17 cellular contexts compared by ENCODE assay signal in genomic region chr22:20038574-20038973, GRCh38. TPM values are rescaled to one million over a fixed set of nuclear protein-coding genes. Genes with fewer than 3 reads are reported as not detected.
DNase-seq lines count a peak whose midpoint lies in the region; ATAC-seq, FAIRE-seq and TF ChIP-seq lines count a peak whose summit lies in the region.
"Had no signal": no experiment of that assay in that cellular context is flagged by ENCODE, and none has a peak within 500 bp of the region (broad histone marks: within the 10 kb centered on the region; RNA-seq: fewer than 3 reads in every experiment).

No MANE protein-coding gene starts in this region.

- RAD21 ChIA-PET in GM12878 (lab: Charles Lee; ENCODE audit: unreplicated experiment): no interaction called here

- H3K4me1 ChIP-seq in Karpas-422 (ENCODE audit: low read length) (peaks cover 41% of the 10 kb centered on the region), GM12878 (ENCODE audit: control insufficient read depth, insufficient read depth, low read length) (peaks cover 39% of the 10 kb centered on the region)
- H3K4me1 ChIP-seq: Caco-2 had no signal

- FAIRE-seq in GM12878 (lab: Jason Lieb, UNC): no peak
- FAIRE-seq: H54 had no signal

- H3K4me3 Mint-ChIP-seq in stimulated activated memory B cell treated with anti-CD40 and anti-IgM and Interleukin-4, amounts not matched to agents 10 μg/mL and 1 μg/mL and 100 μg/mL, for 72 hours: no peak overlapping the region
- H3K4me3 Mint-ChIP-seq in CD4-positive, alpha-beta T cell: no peak overlapping the region
- H3K4me3 Mint-ChIP-seq: CD8-positive, alpha-beta memory T cell had no signal

- ATAC-seq in GM12878: no peak
- no peak for ATAC-seq in stimulated activated memory B cell treated with anti-CD40 and anti-IgM and Interleukin-4, amounts not matched to agents 10 μg/mL and 1 μg/mL and 100 μg/mL, for 72 hours
- ATAC-seq in CD4-positive, alpha-beta T cell (ENCODE audit: poor library complexity): no peak
- ATAC-seq: HCT116 had no signal

- H3K27ac ChIP-seq in Karpas-422 (ENCODE audit: low read length): 0 out of 2 replicates have a peak overlapping the region, but pooled peaks have one; percentile 97
- no peak overlapping the region for H3K27ac ChIP-seq in GM12878 (ENCODE audit: control insufficient read depth, insufficient read depth)
- peak overlapping the region in 55 of 59 donors; percentile 32 to 95 (median 80) for H3K27ac ChIP-seq in dorsolateral prefrontal cortex
- no peak overlapping the region for H3K27ac ChIP-seq in CD4-positive, alpha-beta T cell (ENCODE audit: low read depth, low read length)
- H3K27ac ChIP-seq: GM23248, HL-60 had no signal

- DNase-seq in Karpas-422 (no peak), GM12878 (ENCODE audit: low read depth, low spot score) (no peak), dorsolateral prefrontal cortex (no peak), erythroblast (lab: John Stamatoyannopoulos, UW) (no peak), NCI-H1694 (lab: John Stamatoyannopoulos, UW) (no peak), NCI-H526 (lab: John Stamatoyannopoulos, UW) (no peak)
- DNase-seq in CD4-positive, alpha-beta T cell: no peak
- DNase-seq: ACHN; Caco-2; CD8-positive, alpha-beta memory T cell; DND-41; GDM1; GM23248 had no signal

- H3K4me1 Mint-ChIP-seq in stimulated activated memory B cell treated with anti-CD40 and anti-IgM and Interleukin-4, amounts not matched to agents 10 μg/mL and 1 μg/mL and 100 μg/mL, for 72 hours: peaks cover 49% of the 10 kb centered on the region
- peaks cover 17% of the 10 kb centered on the region for H3K4me1 Mint-ChIP-seq in CD4-positive, alpha-beta T cell (ENCODE audit: low read depth)

- no peaks in the 10 kb centered on the region for H3K27me3 Mint-ChIP-seq in stimulated activated memory B cell treated with anti-CD40 and anti-IgM and Interleukin-4, amounts not matched to agents 10 μg/mL and 1 μg/mL and 100 μg/mL, for 72 hours
- H3K27me3 Mint-ChIP-seq in CD4-positive, alpha-beta T cell: no peaks in the 10 kb centered on the region
- H3K27me3 Mint-ChIP-seq: CD8-positive, alpha-beta memory T cell had no signal

- H3K9ac ChIP-seq in Karpas-422 (ENCODE audit: low read length) (no peak overlapping the region), GM12878 (ENCODE audit: control insufficient read depth, insufficient read depth, low read length) (no peak overlapping the region)
- H3K9ac ChIP-seq: GM23248 had no signal

- SMC1A ChIA-PET in GM12878 (lab: Charles Lee; ENCODE audit: uncharacterized antibody, unreplicated experiment): no interaction called here

- H3K79me2 ChIP-seq in Karpas-422 (ENCODE audit: low read length) (peaks cover 22% of the 10 kb centered on the region), GM12878 (ENCODE audit: control insufficient read depth, insufficient read depth, low read length) (no peaks in the 10 kb centered on the region)

- POLR2A ChIA-PET in GM12878 (lab: Charles Lee): no interaction called here
- POLR2A ChIA-PET in CD4-positive, alpha-beta T cell (lab: Charles Lee): no interaction called here

- no peak overlapping the region for H3K4me3 ChIP-seq in Karpas-422 (ENCODE audit: low read length)
- no peak overlapping the region for H3K4me3 ChIP-seq in GM12878
- H3K4me3 ChIP-seq in dorsolateral prefrontal cortex: peak overlapping the region in 2 of 59 donors; percentile 13 to 21
- H3K4me3 ChIP-seq: GM23248 had no signal

- TF ChIP-seq POLR2A in GM12878 (IDR thresholded peaks at IDR 0.05; ENCODE audit: low read depth, low read length) (0 out of 2 replicates have a peak, but pooled peaks have one; percentile 23), erythroblast (IDR thresholded peaks at IDR 0.05; ENCODE audit: low read length) (no peak)

- peaks cover 22% of the 10 kb centered on the region for H3K36me3 ChIP-seq in Karpas-422 (ENCODE audit: insufficient read depth, low read length)
- H3K36me3 ChIP-seq in GM12878 (ENCODE audit: control insufficient read depth in 2 of 2, insufficient read depth in 2 of 2, low read length in 1 of 2): peaks cover 0 to 6% of the 10 kb centered on the region in 2 experiments; a peak in 2 of 4 replicates

- TF ChIP-seq CTCF in GM12878 (IDR thresholded peaks at IDR 0.05 in 2 of 3, conservative IDR thresholded peaks at IDR 0.05 in 1 of 3; ENCODE audit: control insufficient read depth in 2 of 3, extremely low read depth in 1 of 3, insufficient read depth in 1 of 3, low read depth in 3 of 3, low read length in 3 of 3) (no peak), dorsolateral prefrontal cortex (IDR thresholded peaks at IDR 0.05 in 54 of 56, conservative IDR thresholded peaks at IDR 0.05 in 2 of 56; ENCODE audit: low read depth in 1 of 56, partially characterized antibody in 56 of 56) (peak in 8 of 56 donors; percentile 1 to 29 (median 8))
- TF ChIP-seq CTCF in CD4-positive, alpha-beta T cell (IDR thresholded peaks at IDR 0.05): no peak

- H3K9me3 ChIP-seq in Karpas-422 (ENCODE audit: low read length): no peaks in the 10 kb centered on the region
- H3K9me3 ChIP-seq in GM12878 (replicated peaks; ENCODE audit: control insufficient read depth, insufficient read depth, low read length): peaks cover 6% of the 10 kb centered on the region; the same call in 2 of the 3 replicates
- H3K9me3 ChIP-seq in CD4-positive, alpha-beta T cell (ENCODE audit: control insufficient read depth, low read length): no peaks in the 10 kb centered on the region
- H3K9me3 ChIP-seq: Caco-2 had no signal

- CTCF ChIA-PET in GM12878 (lab: Yijun Ruan, JAX): no interaction called here
- CTCF ChIA-PET in CD4-positive, alpha-beta T cell (lab: Charles Lee): no interaction called here

- no TSS peak for BruUV-seq in GM12878 (replicated peaks; lab: Mats Ljungman, UMichigan)

- H3K27me3 ChIP-seq in Karpas-422 (ENCODE audit: low read length): no peaks in the 10 kb centered on the region
- no peaks in the 10 kb centered on the region for H3K27me3 ChIP-seq in GM12878 (replicated peaks in 1 of 2; ENCODE audit: control insufficient read depth in 2 of 2, insufficient read depth in 2 of 2, low read length in 1 of 2)
- H3K27me3 ChIP-seq in dorsolateral prefrontal cortex: no peaks in the 10 kb centered on the region
- no peaks in the 10 kb centered on the region for H3K27me3 ChIP-seq in CD4-positive, alpha-beta T cell (ENCODE audit: control insufficient read depth, insufficient read depth, low read length)

- no peak overlapping the region for H3K4me2 ChIP-seq in Karpas-422 (ENCODE audit: low read depth, low read length, poor library complexity, severe bottlenecking)
- H3K4me2 ChIP-seq in GM12878 (ENCODE audit: control insufficient read depth, insufficient read depth): no peak overlapping the region

- H2AFZ ChIP-seq in Karpas-422 (ENCODE audit: low read length) (no peak overlapping the region), GM12878 (ENCODE audit: control insufficient read depth, low read depth, low read length) (no peak overlapping the region)
- H2AFZ ChIP-seq: GM23248 had no signal

- no peaks in the 10 kb centered on the region for H3K9me2 ChIP-seq in Karpas-422 (replicated peaks; ENCODE audit: insufficient read depth, low read length)

- in situ Hi-C loops in GM12878 (cut with MboI): no loop called here

- H3K36me3 Mint-ChIP-seq in stimulated activated memory B cell treated with anti-CD40 and anti-IgM and Interleukin-4, amounts not matched to agents 10 μg/mL and 1 μg/mL and 100 μg/mL, for 72 hours: peaks cover 35% of the 10 kb centered on the region
- peaks cover 43% of the 10 kb centered on the region for H3K36me3 Mint-ChIP-seq in CD4-positive, alpha-beta T cell (ENCODE audit: low read depth)

- peaks cover 5% of the 10 kb centered on the region for H3K9me3 Mint-ChIP-seq in stimulated activated memory B cell treated with anti-CD40 and anti-IgM and Interleukin-4, amounts not matched to agents 10 μg/mL and 1 μg/mL and 100 μg/mL, for 72 hours
- no peaks in the 10 kb centered on the region for H3K9me3 Mint-ChIP-seq in CD4-positive, alpha-beta T cell
- H3K9me3 Mint-ChIP-seq: CD8-positive, alpha-beta memory T cell had no signal

- no peaks in the 10 kb centered on the region for H4K20me1 ChIP-seq in Karpas-422 (ENCODE audit: insufficient read depth, low read depth, low read length)
- no peaks in the 10 kb centered on the region for H4K20me1 ChIP-seq in GM12878 (ENCODE audit: control insufficient read depth, insufficient read depth)

- intact Hi-C loops in GM12878 (cut with micrococcal nuclease; ENCODE audit: unreplicated experiment) (no loop called here), dorsolateral prefrontal cortex (cut with DNase I) (loop anchor here in 1 of 2 donors (1.0 kb wide), 1 partner anchor 68 kb away; no protein-coding TSS in a partner anchor)
- intact Hi-C loops in CD4-positive, alpha-beta T cell (cut with DNase I, micrococcal nuclease): no loop called here

- 95% methylated on average over 7 of the region's 7 CpGs for WGBS in GM12878 (ENCODE audit: insufficient coverage, insufficient replicate concordance, low lambda C conversion rate, missing lambda C conversion rate)

- TF ChIP-seq RAD21 in GM12878 (IDR thresholded peaks at IDR 0.05; ENCODE audit: insufficient read depth, low read depth, low read length): no peak

- no peak for TF ChIP-seq EP300 in GM12878 (IDR thresholded peaks at IDR 0.05; ENCODE audit: borderline replicate concordance in 1 of 2, control insufficient read depth in 1 of 2, low read depth in 2 of 2, low read length in 2 of 2)

- peak overlapping the region; percentile 80 for H3K27ac Mint-ChIP-seq in stimulated activated memory B cell treated with anti-CD40 and anti-IgM and Interleukin-4, amounts not matched to agents 10 μg/mL and 1 μg/mL and 100 μg/mL, for 72 hours
- H3K27ac Mint-ChIP-seq in CD4-positive, alpha-beta T cell: no peak overlapping the region

RNA-seq across cellular contexts. Expression of gene TANGO2, which starts 17.7 kb away (rescaled TPM):
- 36.8 and 39.0 TPM in 2 replicates for total RNA-seq in Karpas-422 (2014; rRNA removed; shearing (Covaris generic); ENCODE audit: low replicate concordance)
- 42.1 and 46.9 TPM in 2 replicates for total RNA-seq in GM12878 (2013; cell fraction: nucleolus; rRNA removed)
- total RNA-seq in GM12878 (2014; rRNA removed) (24.2 and 25.6 TPM in 2 replicates), GM12878 (2014; rRNA removed; fragmentation: Illumina TruSeq; extraction: Trizol) (14.2 and 17.5 TPM in 2 replicates), GM12878 (2021) (19.4 and 22.2 TPM in 2 replicates), dorsolateral prefrontal cortex (10 to 100 TPM; 45.5 to 81.1 (median 59.7) TPM)
- polyA plus RNA-seq in GM12878 (2011; ENCODE audit: low read depth): 14.8 TPM
- polyA plus RNA-seq in GM12878 (2011; rRNA removed) (9.7 and 21.0 TPM in 2 replicates), GM12878 (2014; fragmentation: Illumina TruSeq; extraction: Trizol) (11.6 and 19.8 TPM in 2 replicates), GM12878 (2014; fragmentation: Nextera tagmentation; extraction: Ambion mirVana) (1 to 10 TPM; 4.0 to 5.0 TPM), GM12878 (2014; rRNA removed) (23.1 and 26.7 TPM in 2 replicates), GM12878 (2016; fragmentation: Nextera tagmentation; extraction: Ambion mirVana) (10 to 100 TPM; 20.8 to 24.8 TPM)
- polyA plus RNA-seq in GM12878 (2011; cell fraction: cytosol; rRNA removed): 27.8 and 38.8 TPM in 2 replicates
- polyA plus RNA-seq in GM12878 (2011; cell fraction: nucleus; rRNA removed): 28.8 and 31.0 TPM in 2 replicates
- polyA plus RNA-seq in GM12878 (2012): 14.9 and 15.9 TPM in 2 replicates
- polyA minus RNA-seq in GM12878 (2011; rRNA and poly(A)+ RNA removed): 40.0 and 50.8 TPM in 2 replicates
- 9.4 and 9.5 TPM in 2 replicates for polyA minus RNA-seq in GM12878 (2011; cell fraction: cytosol; rRNA and poly(A)+ RNA removed)
- polyA minus RNA-seq in GM12878 (2011; cell fraction: nucleus; rRNA and poly(A)+ RNA removed): 7.4 and 13.3 TPM in 2 replicates
- total RNA-seq in CD4-positive, alpha-beta T cell: 10 to 100 TPM; 10.3 to 10.5 TPM

RNA-seq across cellular contexts. Expression of gene ARVCF, which starts 22.0 kb away (rescaled TPM):
- 4.3 and 13.7 TPM in 2 replicates for total RNA-seq in Karpas-422 (2014; rRNA removed; shearing (Covaris generic); ENCODE audit: low replicate concordance)
- total RNA-seq in GM12878 (2013; cell fraction: nucleolus; rRNA removed): 0.76 and 0.92 TPM in 2 replicates
- total RNA-seq in GM12878 (2014; rRNA removed): 0.44 and 1.0 TPM in 2 replicates
- total RNA-seq in GM12878 (2014; rRNA removed; fragmentation: Illumina TruSeq; extraction: Trizol): 0.13 and 0.32 TPM in 2 replicates
- total RNA-seq in GM12878 (2021): 1.8 and 1.9 TPM in 2 replicates
- polyA plus RNA-seq in GM12878 (2011; ENCODE audit: low read depth): 0.13 TPM
- polyA plus RNA-seq in GM12878 (2011; rRNA removed): 0.17 and 0.26 TPM in 2 replicates
- polyA plus RNA-seq in GM12878 (2011; cell fraction: cytosol; rRNA removed): 0.22 and 0.60 TPM in 2 replicates
- 5.6 and 6.7 TPM in 2 replicates for polyA plus RNA-seq in GM12878 (2011; cell fraction: nucleus; rRNA removed)
- 1.2 and 3.5 TPM in 2 replicates for polyA plus RNA-seq in GM12878 (2012)
- polyA plus RNA-seq in GM12878 (2014; fragmentation: Illumina TruSeq; extraction: Trizol): 0.13 and 0.21 TPM in 2 replicates
- polyA plus RNA-seq in GM12878 (2014; fragmentation: Nextera tagmentation; extraction: Ambion mirVana): not detected
- polyA plus RNA-seq in GM12878 (2014; rRNA removed): 1.00 and 2.6 TPM in 2 replicates
- 1 to 10 TPM; 1.0 to 1.3 TPM for polyA plus RNA-seq in GM12878 (2016; fragmentation: Nextera tagmentation; extraction: Ambion mirVana)
- 0.15 and 0.52 TPM in 2 replicates for polyA minus RNA-seq in GM12878 (2011; rRNA and poly(A)+ RNA removed)
- polyA minus RNA-seq in GM12878 (2011; cell fraction: cytosol; rRNA and poly(A)+ RNA removed): not detected in 2 replicates
- polyA minus RNA-seq in GM12878 (2011; cell fraction: nucleus; rRNA and poly(A)+ RNA removed): 2.0 and 2.1 TPM in 2 replicates
- total RNA-seq in dorsolateral prefrontal cortex: 10 to 100 TPM; 14.8 to 57.2 (median 32.4) TPM
- total RNA-seq in CD4-positive, alpha-beta T cell: 1 to 10 TPM; 2.2 to 2.5 TPM

RNA-seq across cellular contexts. Expression of gene DGCR8, which starts 41.5 kb away (rescaled TPM):
- 16.4 and 26.6 TPM in 2 replicates for total RNA-seq in Karpas-422 (2014; rRNA removed; shearing (Covaris generic); ENCODE audit: low replicate concordance)
- total RNA-seq in GM12878 (2013; cell fraction: nucleolus; rRNA removed): 62.1 and 88.0 TPM in 2 replicates
- total RNA-seq in GM12878 (2014; rRNA removed): 24.1 and 28.5 TPM in 2 replicates
- 15.4 and 17.3 TPM in 2 replicates for total RNA-seq in GM12878 (2014; rRNA removed; fragmentation: Illumina TruSeq; extraction: Trizol)
- total RNA-seq in GM12878 (2021): 33.0 and 35.1 TPM in 2 replicates
- 10.6 TPM for polyA plus RNA-seq in GM12878 (2011; ENCODE audit: low read depth)
- polyA plus RNA-seq in GM12878 (2011; rRNA removed): 15.0 and 17.1 TPM in 2 replicates
- polyA plus RNA-seq in GM12878 (2011; cell fraction: cytosol; rRNA removed): 18.7 and 20.5 TPM in 2 replicates
- 96.6 and 126 TPM in 2 replicates for polyA plus RNA-seq in GM12878 (2011; cell fraction: nucleus; rRNA removed)
- polyA plus RNA-seq in GM12878 (2012): 13.6 and 18.8 TPM in 2 replicates
- 14.1 and 17.9 TPM in 2 replicates for polyA plus RNA-seq in GM12878 (2014; fragmentation: Illumina TruSeq; extraction: Trizol)
- 1 to 10 TPM; 1.2 to 2.5 TPM for polyA plus RNA-seq in GM12878 (2014; fragmentation: Nextera tagmentation; extraction: Ambion mirVana)
- polyA plus RNA-seq in GM12878 (2014; rRNA removed): 27.8 and 29.7 TPM in 2 replicates
- 10 to 100 TPM; 12.9 to 16.9 TPM for polyA plus RNA-seq in GM12878 (2016; fragmentation: Nextera tagmentation; extraction: Ambion mirVana)
- 18.9 and 21.9 TPM in 2 replicates for polyA minus RNA-seq in GM12878 (2011; rRNA and poly(A)+ RNA removed)
- 7.9 and 8.5 TPM in 2 replicates for polyA minus RNA-seq in GM12878 (2011; cell fraction: cytosol; rRNA and poly(A)+ RNA removed)
- polyA minus RNA-seq in GM12878 (2011; cell fraction: nucleus; rRNA and poly(A)+ RNA removed): 18.7 and 34.8 TPM in 2 replicates
- 10 to 100 TPM; 27.2 to 57.7 (median 37.4) TPM for total RNA-seq in dorsolateral prefrontal cortex
- total RNA-seq in CD4-positive, alpha-beta T cell: 10 to 100 TPM; 17.8 to 18.5 TPM

Comparison
In these comparisons a context has a peak if more than half of its experiments do, and no peak if none do; other contexts are left out.
1. H3K27ac ChIP-seq: peak in Karpas-422 (single experiment) and dorsolateral prefrontal cortex (55 of 59); none in GM12878 (single experiment) and CD4-positive, alpha-beta T cell (single experiment).